Comparison of ENCODE assay signal across 8 cellular contexts in the genomic region with DNA sequence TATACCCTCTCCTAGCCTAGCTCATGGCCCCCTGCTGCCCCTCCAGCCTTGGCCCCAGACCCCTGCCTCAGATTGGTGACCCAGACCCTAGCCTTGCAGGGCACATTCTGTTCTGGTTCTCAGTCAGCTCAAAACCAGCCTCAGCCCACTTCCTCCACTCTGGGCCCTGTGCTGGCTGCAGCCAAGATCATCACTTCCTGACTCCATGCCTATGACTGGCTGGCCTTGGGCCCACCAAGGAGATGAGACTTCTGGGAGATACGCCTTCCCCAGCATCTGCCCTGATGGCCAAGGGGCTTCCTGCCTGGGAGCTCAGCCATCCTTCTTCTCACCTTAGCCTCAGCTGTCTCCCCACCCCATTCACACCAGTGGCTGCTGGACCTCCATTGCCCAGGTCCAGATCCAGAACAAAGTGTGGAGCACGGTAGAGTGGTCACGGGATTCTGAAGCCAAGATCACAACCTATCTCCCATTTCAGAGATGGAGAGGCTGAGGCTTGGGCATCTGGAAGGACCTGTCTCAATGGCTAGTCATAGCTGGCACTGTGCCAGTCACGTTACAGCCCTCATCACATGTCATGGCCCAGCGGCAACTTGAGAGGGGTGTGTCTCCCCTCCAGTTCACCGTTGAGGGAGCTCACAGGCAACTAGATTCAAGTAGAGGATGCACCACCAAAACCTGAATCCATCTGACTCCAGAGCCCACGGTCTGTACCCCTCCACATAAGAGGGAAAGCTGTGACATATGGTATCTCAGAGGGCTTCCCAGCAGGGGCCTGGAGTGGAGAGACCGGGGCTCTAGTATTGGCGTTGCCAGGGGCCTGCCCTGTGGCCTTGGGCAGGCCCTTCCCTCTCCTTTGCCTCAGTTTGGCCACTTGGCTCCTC. TPM values are rescaled to one million over a fixed set of nuclear protein-coding genes. Genes with fewer than 3 reads are reported as not detected.
DNase-seq lines count a peak whose midpoint lies in the region; ATAC-seq and TF ChIP-seq lines count a peak whose summit lies in the region.

No MANE protein-coding gene starts in this region.

- peak overlapping the region in 1 of 3 donors; percentile 13 for H3K27ac ChIP-seq in right lobe of liver

- intact Hi-C loops in right lobe of liver (cut with DNase I): no loop called here

- no peaks in the 10 kb centered on the region for H3K36me3 ChIP-seq in right lobe of liver

- peak; percentile 84 to 87 for ATAC-seq in activated naive CD4-positive, alpha-beta T cell treated with anti-CD3 and anti-CD28 coated beads, Interleukin-2, amount 50 U/mL, for 72 hours
- ATAC-seq in right lobe of liver (peak; percentile 44 to 53 (median 48)), GM21381 (IDR thresholded peaks at IDR 0.05; ENCODE audit: unreplicated experiment) (no peak)

- H3K36me3 Mint-ChIP-seq in activated naive CD4-positive, alpha-beta T cell treated with anti-CD3 and anti-CD28 coated beads, Interleukin-2, amount 50 U/mL, for 72 hours: no peaks in the 10 kb centered on the region

- H3K27me3 ChIP-seq in right lobe of liver: no peaks in the 10 kb centered on the region

- peaks cover 0 to 3% (median 0%) of the 10 kb centered on the region in 4 donors for H3K4me1 ChIP-seq in right lobe of liver

- WGBS in right lobe of liver (ENCODE audit: insufficient coverage, low coverage, low lambda C conversion rate, missing lambda C conversion rate): 64% methylated on average over 5 of the region's 9 CpGs

- TF ChIP-seq POLR2A in NB4 (IDR thresholded peaks at IDR 0.05; ENCODE audit: extremely low read depth, insufficient read length) (peak; percentile 6), right lobe of liver (IDR thresholded peaks at IDR 0.05) (no peak)

- no peaks in the 10 kb centered on the region for H3K9me3 ChIP-seq in right lobe of liver

- H3K4me3 ChIP-seq in NB4 (ENCODE audit: low read depth, low read length) (peak overlapping the region; percentile 46), right lobe of liver (no peak overlapping the region)

- peak; percentile 63 for DNase-seq in Daoy (ENCODE audit: low read depth)
- DNase-seq in NB4 (ENCODE audit: low read depth): peak; percentile 77
- DNase-seq in activated naive CD4-positive, alpha-beta T cell treated with anti-CD3 and anti-CD28 coated beads, Interleukin-2, amount 50 U/mL, for 72 hours (ENCODE audit: low spot score in 2 of 2): peak in 1 of 2 donors; percentile 25
- no peak for DNase-seq in right lobe of liver
- no peak for DNase-seq in midbrain (lab: John Stamatoyannopoulos, UW)
- DNase-seq in epidermal melanocyte (ENCODE audit: insufficient read length, low spot score): no peak
- DNase-seq in stimulated activated naive CD4-positive, alpha-beta T cell (lab: John Stamatoyannopoulos, UW): no peak

- no peak for TF ChIP-seq CTCF in NB4 (IDR thresholded peaks at IDR 0.05; ENCODE audit: low read depth, low read length)
- TF ChIP-seq CTCF in right lobe of liver (IDR thresholded peaks at IDR 0.05): no peak

- H3K27ac Mint-ChIP-seq in activated naive CD4-positive, alpha-beta T cell treated with anti-CD3 and anti-CD28 coated beads, Interleukin-2, amount 50 U/mL, for 72 hours: peak overlapping the region; percentile 85 to 89

- no peaks in the 10 kb centered on the region for H3K9me3 Mint-ChIP-seq in activated naive CD4-positive, alpha-beta T cell treated with anti-CD3 and anti-CD28 coated beads, Interleukin-2, amount 50 U/mL, for 72 hours

RNA-seq across cellular contexts. Expression of gene KLHL35, which starts 43.0 kb away (rescaled TPM):
- 8.7 and 12.3 TPM in 2 replicates for total RNA-seq in Daoy (2014; rRNA removed; shearing (Covaris generic))
- total RNA-seq in activated naive CD4-positive, alpha-beta T cell treated with anti-CD3 and anti-CD28 coated beads, Interleukin-2, amount 50 U/mL, for 72 hours: under 1 TPM in 1 of 2 donors, not detected in 1; 0.89 TPM
- total RNA-seq in right lobe of liver: under 1 TPM in 1 of 6 experiments, not detected in 5; 0.09 TPM

RNA-seq across cellular contexts. Expression of gene GDPD5, which starts 49.7 kb away (rescaled TPM):
- 2.6 and 3.7 TPM in 2 replicates for total RNA-seq in Daoy (2014; rRNA removed; shearing (Covaris generic))
- 10 to 100 TPM; 13.4 to 22.7 TPM for total RNA-seq in activated naive CD4-positive, alpha-beta T cell treated with anti-CD3 and anti-CD28 coated beads, Interleukin-2, amount 50 U/mL, for 72 hours
- 10 to 100 TPM in 1 of 6 experiments, 1 to 10 TPM in 5; 2.0 to 10.7 (median 4.1) TPM for total RNA-seq in right lobe of liver

Comparison
In these comparisons a context has a peak if more than half of its experiments do, and no peak if none do; other contexts are left out.
1. DNase-seq: peak in Daoy (single experiment) and NB4 (single experiment); none in right lobe of liver (0 of 3), midbrain (single experiment), epidermal melanocyte (single experiment) and stimulated activated naive CD4-positive, alpha-beta T cell (0 of 6).